Comparison of ENCODE assay signal across 1 cellular context in the genomic region with DNA sequence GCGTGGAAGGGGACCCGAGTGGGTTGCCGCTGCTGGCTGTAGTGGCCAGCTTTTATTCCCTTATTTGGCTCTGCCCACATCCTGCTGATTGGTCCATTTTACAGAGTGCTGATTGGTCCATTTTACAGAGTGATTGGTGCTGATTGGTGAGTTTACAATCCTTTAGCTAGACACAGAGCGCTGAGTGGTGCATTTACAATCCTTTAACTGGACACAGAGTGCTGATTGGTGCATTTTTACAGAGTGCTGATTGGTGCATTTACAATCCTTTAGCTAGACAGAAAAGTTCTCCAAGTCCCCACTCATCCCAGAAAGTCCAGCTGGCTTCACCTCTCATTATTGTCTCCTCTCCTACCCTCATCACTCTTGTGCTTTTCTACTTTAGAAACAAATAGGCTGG. TPM values are rescaled to one million over a fixed set of nuclear protein-coding genes. Genes with fewer than 3 reads are reported as not detected.
"Had no signal": no experiment of that assay in that cellular context is flagged by ENCODE, and none has a peak within 500 bp of the region (broad histone marks: within the 10 kb centered on the region; RNA-seq: fewer than 3 reads in every experiment).

No MANE protein-coding gene starts in this region.

RNA-seq across cellular contexts. Expression of gene CDCA7, which starts 53.1 kb away (rescaled TPM):
- total RNA-seq: ascending aorta had no signal
